20 cellular contexts compared by ENCODE assay signal in the genomic region with DNA sequence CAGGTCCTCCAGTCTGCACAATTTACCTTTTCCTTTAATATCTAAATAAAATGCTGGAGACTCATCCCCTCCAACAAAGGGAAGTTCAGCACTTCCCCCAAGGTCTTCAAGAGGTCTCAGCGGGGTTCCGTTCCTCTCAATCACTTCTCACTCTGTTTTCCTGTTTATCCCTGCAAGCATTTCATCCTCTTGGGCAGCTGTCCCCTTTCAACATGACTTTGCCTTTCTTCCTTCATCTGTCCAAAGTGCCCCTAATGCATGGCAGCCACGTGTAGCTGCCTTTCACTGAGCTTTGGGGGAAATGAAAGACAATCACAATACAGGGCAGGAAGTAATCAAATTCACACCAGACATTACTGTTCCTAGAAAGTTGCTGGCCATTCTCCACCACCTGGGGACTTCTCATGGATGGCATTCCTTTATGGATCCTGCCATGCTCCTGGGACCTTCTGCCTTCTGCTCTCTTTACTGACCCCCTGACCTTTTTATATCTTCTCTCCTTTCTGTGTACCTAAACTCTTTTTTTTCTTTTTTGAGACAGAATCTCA.
A peak's percentile ranks its signal among the peaks of the same experiment; 100 is the strongest.
DNase-seq lines count a peak whose midpoint lies in the region; ATAC-seq and TF ChIP-seq lines count a peak whose summit lies in the region.
"Had no signal": no experiment of that assay in that cellular context is flagged by ENCODE, and none has a peak within 500 bp of the region (broad histone marks: within the 10 kb centered on the region; RNA-seq: fewer than 3 reads in every experiment).

No MANE protein-coding gene starts in this region.

- H3K4me3 ChIP-seq in HUES64 (ENCODE audit: low read length): no peak overlapping the region
- H3K4me3 ChIP-seq: transverse colon had no signal

- no peak for ATAC-seq in activated naive CD8-positive, alpha-beta T cell treated with anti-CD3 and anti-CD28 coated beads, Interleukin-2, amount 10 ng/mL, durations not matched to agents 7 days and 5 days (ENCODE audit: low read depth)
- peak; percentile 26 to 30 for ATAC-seq in naive B cell (ENCODE audit: low read depth in 2 of 2)
- ATAC-seq in GM21447 (IDR thresholded peaks at IDR 0.05; ENCODE audit: unreplicated experiment): no peak
- ATAC-seq: effector memory CD8-positive, alpha-beta T cell had no signal

- POLR2A ChIA-PET in activated naive CD8-positive, alpha-beta T cell treated with anti-CD3 and anti-CD28 coated beads, Interleukin-2, amount 10 ng/mL, durations not matched to agents 7 days and 5 days (lab: Charles Lee): interaction anchor here (0.6 kb wide), 1 partner anchor 26 kb away, joined by 3 read pairs; no protein-coding TSS in a partner anchor

- H3K27ac Mint-ChIP-seq in activated naive CD8-positive, alpha-beta T cell treated with anti-CD3 and anti-CD28 coated beads, Interleukin-2, amount 10 ng/mL, durations not matched to agents 7 days and 5 days: peak overlapping the region; percentile 72
- H3K27ac Mint-ChIP-seq in naive B cell: peak overlapping the region in 2 of 6 donors; percentile 43 to 70
- H3K27ac Mint-ChIP-seq: activated CD4-positive, alpha-beta memory T cell treated with anti-CD3 and anti-CD28 coated beads, Interleukin-2, amount 10 ng/mL, durations not matched to agents 7 days and 5 days; effector memory CD8-positive, alpha-beta T cell had no signal

- 16% methylated on average over 3 of the region's 3 CpGs for WGBS in HUES64

- peaks cover 6% of the 10 kb centered on the region for H3K4me1 ChIP-seq in HUES64 (ENCODE audit: insufficient read depth, low read length)
- H3K4me1 ChIP-seq: BE2C, transverse colon had no signal

- H3K27me3 Mint-ChIP-seq in activated naive CD8-positive, alpha-beta T cell treated with anti-CD3 and anti-CD28 coated beads, Interleukin-2, amount 10 ng/mL, durations not matched to agents 7 days and 5 days: no peaks in the 10 kb centered on the region
- H3K27me3 Mint-ChIP-seq in naive B cell: peaks cover 22 to 41% (median 27%) of the 10 kb centered on the region in 3 donors
- H3K27me3 Mint-ChIP-seq: effector memory CD8-positive, alpha-beta T cell had no signal

- no peaks in the 10 kb centered on the region for H3K9me3 Mint-ChIP-seq in activated naive CD8-positive, alpha-beta T cell treated with anti-CD3 and anti-CD28 coated beads, Interleukin-2, amount 10 ng/mL, durations not matched to agents 7 days and 5 days
- no peaks in the 10 kb centered on the region for H3K9me3 Mint-ChIP-seq in naive B cell
- H3K9me3 Mint-ChIP-seq: activated CD4-positive, alpha-beta memory T cell treated with anti-CD3 and anti-CD28 coated beads, Interleukin-2, amount 10 ng/mL, durations not matched to agents 7 days and 5 days; effector memory CD8-positive, alpha-beta T cell had no signal

- H3K36me3 Mint-ChIP-seq in activated naive CD8-positive, alpha-beta T cell treated with anti-CD3 and anti-CD28 coated beads, Interleukin-2, amount 10 ng/mL, durations not matched to agents 7 days and 5 days: no peaks in the 10 kb centered on the region
- no peaks in the 10 kb centered on the region for H3K36me3 Mint-ChIP-seq in naive B cell
- H3K36me3 Mint-ChIP-seq: brain had no signal

- peaks cover 9% of the 10 kb centered on the region for H3K4me1 Mint-ChIP-seq in activated naive CD8-positive, alpha-beta T cell treated with anti-CD3 and anti-CD28 coated beads, Interleukin-2, amount 10 ng/mL, durations not matched to agents 7 days and 5 days
- peaks cover 10 to 13% (median 13%) of the 10 kb centered on the region in 3 donors for H3K4me1 Mint-ChIP-seq in naive B cell

- no peaks in the 10 kb centered on the region for H3K9me3 ChIP-seq in HUES64 (ENCODE audit: insufficient read depth, low read depth, low read length)
- H3K9me3 ChIP-seq: BE2C, transverse colon had no signal

- H3K4me3 Mint-ChIP-seq in activated naive CD8-positive, alpha-beta T cell treated with anti-CD3 and anti-CD28 coated beads, Interleukin-2, amount 10 ng/mL, durations not matched to agents 7 days and 5 days: no peak overlapping the region
- no peak overlapping the region for H3K4me3 Mint-ChIP-seq in naive B cell
- H3K4me3 Mint-ChIP-seq: activated CD4-positive, alpha-beta memory T cell treated with anti-CD3 and anti-CD28 coated beads, Interleukin-2, amount 10 ng/mL, durations not matched to agents 7 days and 5 days; brain; effector memory CD8-positive, alpha-beta T cell had no signal

- no peaks in the 10 kb centered on the region for H3K36me3 ChIP-seq in HUES64 (ENCODE audit: insufficient read depth, low read length)
- H3K36me3 ChIP-seq: BE2C, transverse colon had no signal

- TF ChIP-seq CTCF in GM13976 (IDR thresholded peaks at IDR 0.05; ENCODE audit: borderline replicate concordance, control extremely low read depth, extremely low read depth, insufficient read depth, missing control alignments): no peak

- H3K27me3 ChIP-seq in HUES64 (ENCODE audit: insufficient read depth, low read length): no peaks in the 10 kb centered on the region
- H3K27me3 ChIP-seq: BE2C, transverse colon had no signal

- DNase-seq in NCI-H2227 (lab: John Stamatoyannopoulos, UW; ENCODE audit: unreplicated experiment): peak; percentile 10
- no peak for DNase-seq in NCI-H2227 treated with DMSO at 0.1 percent for 48 hours (lab: John Stamatoyannopoulos, UW)
- DNase-seq in activated naive CD8-positive, alpha-beta T cell treated with anti-CD3 and anti-CD28 coated beads, Interleukin-2, amount 10 ng/mL, durations not matched to agents 7 days and 5 days: no peak
- no peak for DNase-seq in naive B cell
- DNase-seq in GM13976 (ENCODE audit: low spot score): no peak
- DNase-seq in NCI-H1417 (lab: John Stamatoyannopoulos, UW): no peak
- DNase-seq: activated CD4-positive, alpha-beta memory T cell treated with anti-CD3 and anti-CD28 coated beads, Interleukin-2, amount 10 ng/mL, durations not matched to agents 7 days and 5 days; activated CD4-positive, CD25-positive, alpha-beta regulatory T cell; activated effector memory CD4-positive, alpha-beta T cell treated with anti-CD3 and anti-CD28 coated beads, Interleukin-2, amount 50 U/mL, for 16 hours; BE2C; effector memory CD8-positive, alpha-beta T cell; GOT3; mesenchymal stem cell; NCI-H524; T1000; transverse colon had no signal

- H3K9ac ChIP-seq in HUES64 (ENCODE audit: low read depth, low read length): no peak overlapping the region
- H3K9ac ChIP-seq: KMS-11 had no signal

- 0 out of 2 replicates have a peak overlapping the region, but pooled peaks have one; percentile 35 for H3K27ac ChIP-seq in HUES64 (ENCODE audit: low read depth, low read length)
- H3K27ac ChIP-seq: KMS-11, transverse colon had no signal

- in situ Hi-C loops in GM13976 (cut with MboI; ENCODE audit: low sequenced_read_pairs, unreplicated experiment): no loop called here

Comparison
In these comparisons a context has a peak if more than half of its experiments do, and no peak if none do; other contexts are left out.
1. ATAC-seq: peak in naive B cell (2 of 2); none in activated naive CD8-positive, alpha-beta T cell treated with anti-CD3 and anti-CD28 coated beads, Interleukin-2, amount 10 ng/mL, durations not matched to agents 7 days and 5 days (single experiment) and GM21447 (single experiment).